In the genomic region with DNA sequence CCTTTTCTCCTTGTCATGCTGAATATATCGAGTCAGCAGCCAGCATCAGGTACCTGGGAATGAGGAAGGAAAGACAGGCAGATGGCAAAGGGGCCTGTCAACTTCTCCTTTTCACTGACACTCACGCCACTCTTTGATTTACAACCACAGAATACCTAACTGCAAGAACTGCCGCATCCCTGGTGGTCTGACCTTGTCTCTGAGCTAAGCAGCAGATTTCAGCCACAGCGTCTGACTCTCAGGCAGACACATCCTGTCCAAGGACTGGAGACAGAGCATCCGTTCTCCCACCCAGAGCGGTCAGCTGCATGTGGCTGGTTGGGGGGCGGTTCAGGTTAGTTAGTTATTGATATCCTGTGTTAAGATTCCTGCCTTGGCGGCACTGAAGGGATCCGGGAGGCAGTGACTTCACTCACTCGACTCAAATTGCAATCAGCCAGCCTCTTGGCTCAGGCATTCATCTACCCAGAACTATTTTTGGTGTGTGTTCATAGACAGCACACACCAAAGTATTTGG, we compare ENCODE assay signal across 8 cellular contexts. TPM values are rescaled to one million over a fixed set of nuclear protein-coding genes. Genes with fewer than 3 reads are reported as not detected.
A peak's percentile ranks its signal among the peaks of the same experiment; 100 is the strongest.
DNase-seq lines count a peak whose midpoint lies in the region; ATAC-seq and TF ChIP-seq lines count a peak whose summit lies in the region.

No MANE protein-coding gene starts in this region.

- H3K27me3 Mint-ChIP-seq in activated naive CD8-positive, alpha-beta T cell treated with anti-CD3 and anti-CD28 coated beads, Interleukin-2, amount 10 ng/mL, durations not matched to agents 7 days and 5 days, result peaks cover 2% of the 10 kb centered on the region
- no peaks in the 10 kb centered on the region for H3K27me3 Mint-ChIP-seq in activated naive CD8-positive, alpha-beta T cell treated with anti-CD3 and anti-CD28 coated beads for 36 hours
- peaks cover 2% of the 10 kb centered on the region for H3K27me3 Mint-ChIP-seq in activated CD8-positive, alpha-beta T cell treated with anti-CD3 and anti-CD28 coated beads for 36 hours
- H3K27me3 Mint-ChIP-seq in stimulated activated memory B cell treated with anti-CD40 and anti-IgM and Interleukin-4, amounts not matched to agents 10 μg/mL and 1 μg/mL and 100 μg/mL, for 72 hours, result no peaks in the 10 kb centered on the region
- peaks cover 1% of the 10 kb centered on the region for H3K27me3 Mint-ChIP-seq in T-helper 2 cell treated with Interferon-gamma antibody and Interleukin-4, amounts not matched to agents 5 μg/mL and 100 μg/mL, for 36 hours (ENCODE audit: low read depth)

- no peak for TF ChIP-seq CTCF in activated CD8-positive, alpha-beta T cell treated with anti-CD3 and anti-CD28 coated beads for 36 hours (IDR thresholded peaks at IDR 0.05)

- no peaks in the 10 kb centered on the region for H3K36me3 Mint-ChIP-seq in activated naive CD8-positive, alpha-beta T cell treated with anti-CD3 and anti-CD28 coated beads, Interleukin-2, amount 10 ng/mL, durations not matched to agents 7 days and 5 days
- no peaks in the 10 kb centered on the region for H3K36me3 Mint-ChIP-seq in activated naive CD8-positive, alpha-beta T cell treated with anti-CD3 and anti-CD28 coated beads for 36 hours
- H3K36me3 Mint-ChIP-seq in activated CD8-positive, alpha-beta T cell treated with anti-CD3 and anti-CD28 coated beads for 36 hours (ENCODE audit: low read depth), result no peaks in the 10 kb centered on the region
- no peaks in the 10 kb centered on the region for H3K36me3 Mint-ChIP-seq in stimulated activated memory B cell treated with anti-CD40 and anti-IgM and Interleukin-4, amounts not matched to agents 10 μg/mL and 1 μg/mL and 100 μg/mL, for 72 hours
- H3K36me3 Mint-ChIP-seq in T-helper 2 cell treated with Interferon-gamma antibody and Interleukin-4, amounts not matched to agents 5 μg/mL and 100 μg/mL, for 36 hours (ENCODE audit: low read depth), result no peaks in the 10 kb centered on the region

- no peak overlapping the region for H3K4me3 Mint-ChIP-seq in activated naive CD8-positive, alpha-beta T cell treated with anti-CD3 and anti-CD28 coated beads, Interleukin-2, amount 10 ng/mL, durations not matched to agents 7 days and 5 days
- H3K4me3 Mint-ChIP-seq in activated naive CD8-positive, alpha-beta T cell treated with anti-CD3 and anti-CD28 coated beads for 36 hours, result no peak overlapping the region
- no peak overlapping the region for H3K4me3 Mint-ChIP-seq in activated CD8-positive, alpha-beta T cell treated with anti-CD3 and anti-CD28 coated beads for 36 hours
- H3K4me3 Mint-ChIP-seq in stimulated activated memory B cell treated with anti-CD40 and anti-IgM and Interleukin-4, amounts not matched to agents 10 μg/mL and 1 μg/mL and 100 μg/mL, for 72 hours, result peak overlapping the region; percentile 2
- H3K4me3 Mint-ChIP-seq in T-helper 2 cell treated with Interferon-gamma antibody and Interleukin-4, amounts not matched to agents 5 μg/mL and 100 μg/mL, for 36 hours, result no peak overlapping the region

- ATAC-seq in activated naive CD8-positive, alpha-beta T cell treated with anti-CD3 and anti-CD28 coated beads, Interleukin-2, amount 10 ng/mL, durations not matched to agents 7 days and 5 days (ENCODE audit: low read depth), result peak; percentile 56
- ATAC-seq in HG03378 (IDR thresholded peaks at IDR 0.05; ENCODE audit: unreplicated experiment), result peak; percentile 89
- no peak for ATAC-seq in activated CD8-positive, alpha-beta T cell treated with anti-CD3 and anti-CD28 coated beads for 36 hours
- peak; percentile 88 for ATAC-seq in stimulated activated memory B cell treated with anti-CD40 and anti-IgM and Interleukin-4, amounts not matched to agents 10 μg/mL and 1 μg/mL and 100 μg/mL, for 72 hours

- intact Hi-C loops in activated CD8-positive, alpha-beta T cell treated with anti-CD3 and anti-CD28 coated beads for 36 hours (cut with micrococcal nuclease), result no loop called here

- POLR2A ChIA-PET in activated naive CD8-positive, alpha-beta T cell treated with anti-CD3 and anti-CD28 coated beads, Interleukin-2, amount 10 ng/mL, durations not matched to agents 7 days and 5 days (lab: Charles Lee), result interaction anchor here (0.7 kb wide), 1 partner anchor 11 kb away, joined by 3 read pairs; a partner anchor contains a TSS
- POLR2A ChIA-PET in activated CD8-positive, alpha-beta T cell treated with anti-CD3 and anti-CD28 coated beads for 36 hours (lab: Charles Lee), result interaction anchor here (1.3 kb wide), 1 partner anchor 14 kb away, joined by 3 read pairs; no protein-coding TSS in a partner anchor

- CTCF ChIA-PET in activated CD8-positive, alpha-beta T cell treated with anti-CD3 and anti-CD28 coated beads for 36 hours (lab: Charles Lee), result no interaction called here

- H3K27ac Mint-ChIP-seq in activated naive CD8-positive, alpha-beta T cell treated with anti-CD3 and anti-CD28 coated beads, Interleukin-2, amount 10 ng/mL, durations not matched to agents 7 days and 5 days, result no peak overlapping the region
- no peak overlapping the region for H3K27ac Mint-ChIP-seq in activated naive CD8-positive, alpha-beta T cell treated with anti-CD3 and anti-CD28 coated beads for 36 hours
- H3K27ac Mint-ChIP-seq in activated CD8-positive, alpha-beta T cell treated with anti-CD3 and anti-CD28 coated beads for 36 hours, result no peak overlapping the region
- H3K27ac Mint-ChIP-seq in stimulated activated memory B cell treated with anti-CD40 and anti-IgM and Interleukin-4, amounts not matched to agents 10 μg/mL and 1 μg/mL and 100 μg/mL, for 72 hours, result peak overlapping the region; percentile 79
- H3K27ac Mint-ChIP-seq in T-helper 2 cell treated with Interferon-gamma antibody and Interleukin-4, amounts not matched to agents 5 μg/mL and 100 μg/mL, for 36 hours, result no peak overlapping the region

- H3K9me3 Mint-ChIP-seq in activated naive CD8-positive, alpha-beta T cell treated with anti-CD3 and anti-CD28 coated beads, Interleukin-2, amount 10 ng/mL, durations not matched to agents 7 days and 5 days, result no peaks in the 10 kb centered on the region
- H3K9me3 Mint-ChIP-seq in activated naive CD8-positive, alpha-beta T cell treated with anti-CD3 and anti-CD28 coated beads for 36 hours, result no peaks in the 10 kb centered on the region
- H3K9me3 Mint-ChIP-seq in activated CD8-positive, alpha-beta T cell treated with anti-CD3 and anti-CD28 coated beads for 36 hours, result no peaks in the 10 kb centered on the region
- no peaks in the 10 kb centered on the region for H3K9me3 Mint-ChIP-seq in stimulated activated memory B cell treated with anti-CD40 and anti-IgM and Interleukin-4, amounts not matched to agents 10 μg/mL and 1 μg/mL and 100 μg/mL, for 72 hours
- H3K9me3 Mint-ChIP-seq in T-helper 2 cell treated with Interferon-gamma antibody and Interleukin-4, amounts not matched to agents 5 μg/mL and 100 μg/mL, for 36 hours, result no peaks in the 10 kb centered on the region

- DNase-seq in activated naive CD8-positive, alpha-beta T cell treated with anti-CD3 and anti-CD28 coated beads, Interleukin-2, amount 10 ng/mL, durations not matched to agents 7 days and 5 days, result no peak
- DNase-seq in activated naive CD8-positive, alpha-beta T cell treated with anti-CD3 and anti-CD28 coated beads for 36 hours, result no peak
- peak; percentile 26 for DNase-seq in activated CD8-positive, alpha-beta T cell treated with anti-CD3 and anti-CD28 coated beads for 36 hours
- DNase-seq in T-helper 2 cell treated with Interferon-gamma antibody and Interleukin-4, amounts not matched to agents 5 μg/mL and 100 μg/mL, for 36 hours (ENCODE audit: low spot score), result no peak
- DNase-seq in NCI-H146 treated with DMSO at 0.1 percent for 48 hours (lab: John Stamatoyannopoulos, UW; ENCODE audit: unreplicated experiment), result no peak
- DNase-seq in NCI-H187 (lab: John Stamatoyannopoulos, UW), result no peak

- H3K4me1 Mint-ChIP-seq in activated naive CD8-positive, alpha-beta T cell treated with anti-CD3 and anti-CD28 coated beads, Interleukin-2, amount 10 ng/mL, durations not matched to agents 7 days and 5 days, result peaks cover 9% of the 10 kb centered on the region
- peaks cover 4% of the 10 kb centered on the region for H3K4me1 Mint-ChIP-seq in activated naive CD8-positive, alpha-beta T cell treated with anti-CD3 and anti-CD28 coated beads for 36 hours
- no peaks in the 10 kb centered on the region for H3K4me1 Mint-ChIP-seq in activated CD8-positive, alpha-beta T cell treated with anti-CD3 and anti-CD28 coated beads for 36 hours (ENCODE audit: low read depth)
- peaks cover 29% of the 10 kb centered on the region for H3K4me1 Mint-ChIP-seq in stimulated activated memory B cell treated with anti-CD40 and anti-IgM and Interleukin-4, amounts not matched to agents 10 μg/mL and 1 μg/mL and 100 μg/mL, for 72 hours
- H3K4me1 Mint-ChIP-seq in T-helper 2 cell treated with Interferon-gamma antibody and Interleukin-4, amounts not matched to agents 5 μg/mL and 100 μg/mL, for 36 hours (ENCODE audit: low read depth), result no peaks in the 10 kb centered on the region

RNA-seq across cellular contexts. Expression of a gene that starts 11.2 kb away (rescaled TPM):
- under 1 TPM; 0.85 to 0.89 TPM for total RNA-seq in activated naive CD8-positive, alpha-beta T cell treated with anti-CD3 and anti-CD28 coated beads, Interleukin-2, amount 10 ng/mL, durations not matched to agents 7 days and 5 days
- total RNA-seq in activated naive CD8-positive, alpha-beta T cell treated with anti-CD3 and anti-CD28 coated beads for 36 hours, result 1 to 10 TPM in 1 of 2 experiments, under 1 TPM in 1; 0.74 to 1.7 TPM
- total RNA-seq in activated CD8-positive, alpha-beta T cell treated with anti-CD3 and anti-CD28 coated beads for 36 hours, result 1 to 10 TPM; 1.9 to 3.1 TPM
